In the genomic region with DNA sequence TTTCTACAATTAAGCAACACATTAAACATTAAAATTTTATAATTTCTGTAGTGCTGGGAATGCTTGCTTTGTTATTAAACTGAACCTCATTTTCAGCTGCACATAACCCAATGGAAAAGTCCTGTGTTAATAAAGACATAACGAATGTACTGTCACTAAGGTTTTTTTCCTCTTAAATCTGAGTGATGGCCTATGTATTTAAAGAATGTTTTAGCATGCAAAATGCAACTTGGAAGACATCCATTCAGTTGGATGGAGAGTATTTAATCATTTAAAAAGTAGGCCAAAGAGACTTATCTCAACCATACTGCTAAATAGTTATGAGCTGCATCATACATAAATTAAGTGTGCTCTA, we compare ENCODE assay signal across 20 cellular contexts.
"Had no signal": no experiment of that assay in that cellular context is flagged by ENCODE, and none has a peak within 500 bp of the region (broad histone marks: within the 10 kb centered on the region; RNA-seq: fewer than 3 reads in every experiment).

No MANE protein-coding gene starts in this region.

- H3K4me3 ChIP-seq: gastrocnemius medialis, heart right ventricle, right atrium auricular region, sigmoid colon, skin epidermis, stomach, thoracic aorta, transverse colon had no signal

- H3K4me1 ChIP-seq: gastrocnemius medialis, heart right ventricle, right atrium auricular region, sigmoid colon, transverse colon had no signal

- H3K36me3 ChIP-seq: gastrocnemius medialis, heart right ventricle, right atrium auricular region, sigmoid colon, stomach, thoracic aorta, transverse colon had no signal

- DNase-seq: dermis blood vessel endothelial cell; erythroblast; gastrocnemius medialis; heart right ventricle; hypothalamus; islet precursor cell; mammary epithelial cell; naive thymus-derived CD4-positive, alpha-beta T cell; nephron progenitor cell; sigmoid colon; stimulated activated CD4-positive, alpha-beta T cell treated with anti-CD3 and anti-CD28 coated beads, Interleukin-2, amount 100 ng/mL, for 24 hours; stimulated activated CD4-positive, alpha-beta T cell treated with anti-CD3 and anti-CD28 coated beads, Interleukin-4, amount 100 ng/mL, for 4 hours; stimulated activated naive B cell treated with anti-CD40 and anti-IgM and Interleukin-4, amounts not matched to agents 10 μg/mL and 1 μg/mL and 100 μg/mL, for 72 hours; stomach; substantia nigra; transverse colon had no signal

- H3K27ac ChIP-seq: gastrocnemius medialis, heart right ventricle, right atrium auricular region, sigmoid colon, skin epidermis, stomach, thoracic aorta, transverse colon had no signal

- H3K27me3 ChIP-seq: gastrocnemius medialis, heart right ventricle, right atrium auricular region, sigmoid colon, stomach, transverse colon had no signal

- ATAC-seq: gastrocnemius medialis; heart right ventricle; left lobe of liver; naive thymus-derived CD4-positive, alpha-beta T cell; stimulated activated naive B cell treated with anti-CD40 and anti-IgM and Interleukin-4, amounts not matched to agents 10 μg/mL and 1 μg/mL and 100 μg/mL, for 72 hours had no signal

- H3K9me3 ChIP-seq: gastrocnemius medialis, heart right ventricle, right atrium auricular region, sigmoid colon, stomach, thoracic aorta, transverse colon had no signal
